ENCODE assay signal across 11 cellular contexts in genomic region chr13:99314640-99315176, GRCh38. TPM values are rescaled to one million over a fixed set of nuclear protein-coding genes. Genes with fewer than 3 reads are reported as not detected.
DNase-seq lines count a peak whose midpoint lies in the region; ATAC-seq and TF ChIP-seq lines count a peak whose summit lies in the region.
"Had no signal": no experiment of that assay in that cellular context is flagged by ENCODE, and none has a peak within 500 bp of the region (broad histone marks: within the 10 kb centered on the region; RNA-seq: fewer than 3 reads in every experiment).

No MANE protein-coding gene starts in this region.

- peak overlapping the region in 1 of 10 donors; percentile 5 for H3K4me3 ChIP-seq in heart right ventricle

- 63 to 71% methylated on average over 10 of the region's 10 CpGs for whole genome bisulfite sequencing in heart right ventricle, 2 donors

- no peak for ATAC-seq in heart right ventricle
- ATAC-seq in GM21786 (IDR thresholded peaks at IDR 0.05; ENCODE audit: unreplicated experiment): no peak

- TF ChIP-seq CTCF in HFFc6 (IDR thresholded peaks at IDR 0.05) (no peak), endothelial cell (IDR thresholded peaks at IDR 0.05; ENCODE audit: unreplicated experiment) (no peak), heart right ventricle (IDR thresholded peaks at IDR 0.05) (no peak)

- H3K4me3 Mint-ChIP-seq in HFFc6 (no peak overlapping the region), endothelial cell (ENCODE audit: unreplicated experiment) (peak overlapping the region; percentile 32)

- peaks cover 0 to 42% (median 0%) of the 10 kb centered on the region in 9 donors for H3K36me3 ChIP-seq in heart right ventricle

- H3K36me3 Mint-ChIP-seq in HFFc6 (ENCODE audit: low read depth) (peaks cover 34% of the 10 kb centered on the region), endothelial cell (ENCODE audit: low read depth, unreplicated experiment) (peaks cover 17% of the 10 kb centered on the region)

- H3K4me1 ChIP-seq in heart right ventricle: peaks cover 0 to 77% (median 22%) of the 10 kb centered on the region in 9 donors

- no peaks in the 10 kb centered on the region for H3K9me3 Mint-ChIP-seq in HFFc6
- no peaks in the 10 kb centered on the region for H3K9me3 Mint-ChIP-seq in endothelial cell (ENCODE audit: unreplicated experiment)

- intact Hi-C loops in heart right ventricle (cut with DNase I): no loop called here

- peak overlapping the region; percentile 73; the same call in 1 of the 2 replicates for H3K27ac Mint-ChIP-seq in HFFc6
- H3K27ac Mint-ChIP-seq in endothelial cell (ENCODE audit: unreplicated experiment): peak overlapping the region; percentile 58

- H3K27me3 ChIP-seq in heart right ventricle: no peaks in the 10 kb centered on the region

- peaks cover 68% of the 10 kb centered on the region for H3K4me1 Mint-ChIP-seq in HFFc6 (ENCODE audit: low read depth)
- peaks cover 20% of the 10 kb centered on the region for H3K4me1 Mint-ChIP-seq in endothelial cell (ENCODE audit: unreplicated experiment)

- peaks cover 4% of the 10 kb centered on the region; the same call in 1 of the 2 replicates for H3K27me3 Mint-ChIP-seq in HFFc6 (ENCODE audit: insufficient read depth)
- H3K27me3 Mint-ChIP-seq in endothelial cell (ENCODE audit: unreplicated experiment): peaks cover 3% of the 10 kb centered on the region

- H3K27ac ChIP-seq in heart right ventricle: peak overlapping the region in 1 of 10 donors; percentile 89

- H3K9me3 ChIP-seq in heart right ventricle: no peaks in the 10 kb centered on the region

- DNase-seq in HFFc6 (peak; percentile 25), endothelial cell (ENCODE audit: low spot score) (no peak), heart right ventricle (no peak), NCI-H446 (lab: John Stamatoyannopoulos, UW) (no peak), AG20443 (ENCODE audit: low spot score) (no peak)
- DNase-seq in activated CD4-positive, alpha-beta T cell treated with anti-CD3 and anti-CD28 coated beads, Interleukin-2, amount 50 U/mL, for 1 hour: peak; percentile 35
- DNase-seq in stimulated activated CD4-positive, alpha-beta T cell treated with anti-CD3 and anti-CD28 coated beads, Interleukin-4, amount 100 ng/mL, for 24 hours: peak; percentile 82
- DNase-seq: MM.1S, Right ventricle myocardium superior had no signal

RNA-seq across cellular contexts. Expression of gene GPR183, which starts 7.5 kb away (rescaled TPM):
- under 1 TPM in 1 of 6 experiments, not detected in 5; 0.17 TPM for total RNA-seq in HFFc6 (2021; fragmentation: NEBNext Ultra II Directional; extraction: Animal tissue kit (Norgen Biotek cat#: 25700))
- total RNA-seq in endothelial cell (ENCODE audit: unreplicated experiment): not detected
- 1 to 10 TPM in 8 of 10 donors, under 1 TPM in 2; 0.49 to 8.6 (median 1.6) TPM for total RNA-seq in heart right ventricle
- polyA plus RNA-seq in heart right ventricle: 1 to 10 TPM; 2.2 to 2.6 TPM

RNA-seq across cellular contexts. Expression of gene GPR18, which starts 56.5 kb away (rescaled TPM):
- not detected for total RNA-seq in HFFc6 (2021; fragmentation: NEBNext Ultra II Directional; extraction: Animal tissue kit (Norgen Biotek cat#: 25700))
- total RNA-seq in endothelial cell (ENCODE audit: unreplicated experiment): not detected
- total RNA-seq in heart right ventricle: under 1 TPM in 1 of 10 donors, not detected in 9; 0.95 TPM
- polyA plus RNA-seq in heart right ventricle: not detected
- total RNA-seq: lower leg skin, Right ventricle myocardium superior had no signal

Comparison
In these comparisons a context has a peak if more than half of its experiments do, and no peak if none do; other contexts are left out.
1. DNase-seq: peak in HFFc6 (single experiment), activated CD4-positive, alpha-beta T cell treated with anti-CD3 and anti-CD28 coated beads, Interleukin-2, amount 50 U/mL, for 1 hour (single experiment) and stimulated activated CD4-positive, alpha-beta T cell treated with anti-CD3 and anti-CD28 coated beads, Interleukin-4, amount 100 ng/mL, for 24 hours (single experiment); none in endothelial cell (single experiment), heart right ventricle (0 of 2), NCI-H446 (0 of 2) and AG20443 (single experiment).